19 cellular contexts compared by ENCODE assay signal in genomic region chr3:139122221-139122581, GRCh38.
DNase-seq lines count a peak whose midpoint lies in the region; ATAC-seq, FAIRE-seq and TF ChIP-seq lines count a peak whose summit lies in the region.
"Had no signal": no experiment of that assay in that cellular context is flagged by ENCODE, and none has a peak within 500 bp of the region (broad histone marks: within the 10 kb centered on the region; RNA-seq: fewer than 3 reads in every experiment).

No MANE protein-coding gene starts in this region.

- H3K4me2 ChIP-seq in HepG2 (ENCODE audit: low read depth, low read length) (no peak overlapping the region), hepatocyte (no peak overlapping the region)
- H3K4me2 ChIP-seq: PC-9 had no signal

- TF ChIP-seq EP300 in HepG2 (IDR thresholded peaks at IDR 0.05; ENCODE audit: low read depth in 2 of 2, low read length in 2 of 2) (no peak), HepG2 (CRISPR knock-in tag; IDR thresholded peaks at IDR 0.05; ENCODE audit: borderline replicate concordance) (no peak)

- peaks cover 2 to 22% (median 15%) of the 10 kb centered on the region in 4 donors for H3K4me1 ChIP-seq in liver (ENCODE audit: control insufficient read depth in 4 of 4, insufficient read depth in 4 of 4, low read length in 3 of 4)
- peaks cover 12% of the 10 kb centered on the region for H3K4me1 ChIP-seq in HepG2 (ENCODE audit: insufficient read depth, low read length)
- peaks cover 15% of the 10 kb centered on the region for H3K4me1 ChIP-seq in hepatocyte (ENCODE audit: insufficient read depth)
- H3K4me1 ChIP-seq in vagina = peaks cover 4% of the 10 kb centered on the region
- peaks cover 6% of the 10 kb centered on the region for H3K4me1 ChIP-seq in SJCRH30

- no peak for FAIRE-seq in HepG2 (lab: Jason Lieb, UNC)
- FAIRE-seq: GM12878, small intestine had no signal

- H3K36me3 ChIP-seq in liver (ENCODE audit: control insufficient read depth in 4 of 4, insufficient read depth in 3 of 4, low read depth in 1 of 4, low read length in 3 of 4) (no peaks in the 10 kb centered on the region), HepG2 (replicated peaks in 1 of 2; ENCODE audit: control insufficient read depth in 1 of 2, insufficient read depth in 2 of 2, low read length in 2 of 2) (no peaks in the 10 kb centered on the region), hepatocyte (replicated peaks; ENCODE audit: insufficient read depth, low read depth) (no peaks in the 10 kb centered on the region), vagina (no peaks in the 10 kb centered on the region), SJCRH30 (no peaks in the 10 kb centered on the region)

- H3K27me3 ChIP-seq in liver (ENCODE audit: control insufficient read depth in 4 of 4, insufficient read depth in 4 of 4, low read length in 3 of 4) (no peaks in the 10 kb centered on the region), HepG2 (ENCODE audit: control insufficient read depth in 1 of 2, insufficient read depth in 2 of 2, low read length in 2 of 2) (no peaks in the 10 kb centered on the region), hepatocyte (no peaks in the 10 kb centered on the region), vagina (no peaks in the 10 kb centered on the region), SJCRH30 (no peaks in the 10 kb centered on the region)

- no peak for ATAC-seq in HepG2
- ATAC-seq: GM12878 had no signal

- TF ChIP-seq CTCF in liver (IDR thresholded peaks at IDR 0.05; ENCODE audit: low read depth, low read length, missing input control) (no peak), HepG2 (CRISPR knock-in tag; IDR thresholded peaks at IDR 0.05) (no peak), hepatocyte (IDR thresholded peaks at IDR 0.05; ENCODE audit: poor library complexity) (no peak), vagina (IDR thresholded peaks at IDR 0.05) (no peak)

- intact Hi-C loops in HepG2 (cut with micrococcal nuclease; ENCODE audit: unreplicated experiment) (no loop called here), vagina (cut with DNase I) (no loop called here)

- POLR2A ChIA-PET in HepG2 (lab: Yijun Ruan, JAX) = no interaction called here

- no peak for DNase-seq in HepG2 (ENCODE audit: low spot score)
- DNase-seq in amniotic epithelial cell (ENCODE audit: low read depth) = peak; percentile 90
- no peak for DNase-seq in hepatocyte (ENCODE audit: low spot score)
- DNase-seq in vagina (ENCODE audit: extremely low spot score in 2 of 2) = peak in 1 of 2 donors; percentile 96
- no peak for DNase-seq in SJCRH30
- DNase-seq in NCI-H2081 treated with DMSO at 0.1 percent for 48 hours (lab: John Stamatoyannopoulos, UW) = no peak
- DNase-seq in activated naive CD4-positive, alpha-beta T cell treated with anti-CD3 and anti-CD28 coated beads, Interleukin-2, amount 50 U/mL, for 16 hours = no peak
- DNase-seq: ACHN; activated CD4-positive, CD25-positive, alpha-beta regulatory T cell; activated CD8-positive, alpha-beta memory T cell treated with anti-CD3 and anti-CD28 coated beads, Interleukin-2, amount 50 U/mL, for 48 hours; DMS153; NCI-H1930; NCI-H526 treated with DMSO at 0.1 percent for 48 hours; occipital lobe; PC-9 had no signal

- no peak for TF ChIP-seq POLR2A in HepG2 (IDR thresholded peaks at IDR 0.05; ENCODE audit: insufficient read depth in 1 of 2, low read depth in 2 of 2, low read length in 2 of 2)
- no peak for TF ChIP-seq POLR2A in vagina (IDR thresholded peaks at IDR 0.05)

- TF ChIP-seq RAD21 in liver (IDR thresholded peaks at IDR 0.05) = peak in 1 of 2 donors; percentile 22
- no peak for TF ChIP-seq RAD21 in HepG2 (CRISPR knock-in tag; IDR thresholded peaks at IDR 0.05)

- in situ Hi-C loops in HepG2 (cut with HindIII; ENCODE audit: extremely low pct_ligation_motif_present, low pct_unique_long_range_greater_than_20kb) = no loop called here

- no peak overlapping the region for H3K9ac ChIP-seq in liver (ENCODE audit: low read depth in 1 of 2, low read length in 2 of 2)
- H3K9ac ChIP-seq in HepG2 (ENCODE audit: insufficient read depth, low read depth, low read length) = no peak overlapping the region

- H3K4me3 ChIP-seq in liver (ENCODE audit: low read depth in 1 of 3, low read length in 3 of 3) (no peak overlapping the region), HepG2 (replicated peaks in 1 of 3; ENCODE audit: insufficient read depth in 1 of 3, low read depth in 2 of 3, low read length in 3 of 3) (no peak overlapping the region), hepatocyte (no peak overlapping the region), vagina (no peak overlapping the region), SJCRH30 (no peak overlapping the region)
- H3K4me3 ChIP-seq: GM12878, PC-9 had no signal

- no TSS peak for BruUV-seq in HepG2 (replicated peaks; lab: Mats Ljungman, UMichigan)

- no peaks in the 10 kb centered on the region for H3K9me2 ChIP-seq in hepatocyte (replicated peaks; ENCODE audit: insufficient read depth)

- no peaks in the 10 kb centered on the region for H4K20me1 ChIP-seq in HepG2 (ENCODE audit: insufficient read depth, low read length)
- no peaks in the 10 kb centered on the region for H4K20me1 ChIP-seq in hepatocyte (ENCODE audit: insufficient read depth, poor library complexity, severe bottlenecking)

- H3K9me3 ChIP-seq in liver (ENCODE audit: control insufficient read depth in 4 of 4, low read length in 3 of 4) (no peaks in the 10 kb centered on the region), HepG2 (ENCODE audit: low read length) (no peaks in the 10 kb centered on the region), hepatocyte (ENCODE audit: low read depth) (no peaks in the 10 kb centered on the region), vagina (no peaks in the 10 kb centered on the region), SJCRH30 (replicated peaks) (no peaks in the 10 kb centered on the region)

- 56% methylated on average over 3 of the region's 3 CpGs for WGBS in liver
- 29% methylated on average over 3 of the region's 3 CpGs for WGBS in HepG2 (ENCODE audit: low lambda C conversion rate)
- 92% methylated on average over 3 of the region's 3 CpGs for WGBS in hepatocyte (ENCODE audit: low lambda C conversion rate, missing lambda C conversion rate)

- H3K27ac ChIP-seq in liver (ENCODE audit: low read depth in 1 of 2, low read length in 2 of 2) (peak overlapping the region; percentile 44 to 67), HepG2 (ENCODE audit: extremely low read length, insufficient read depth, low read length) (no peak overlapping the region), hepatocyte (peak overlapping the region; percentile 75), vagina (peak overlapping the region; percentile 22), SJCRH30 (no peak overlapping the region)
- H3K27ac ChIP-seq: epithelial cell of prostate, PC-9 had no signal

- CTCF ChIA-PET in HepG2 (lab: Yijun Ruan, JAX; ENCODE audit: low intra/inter-chr PET ratio, low total read pairs) = no interaction called here

- H2AFZ ChIP-seq in HepG2 (ENCODE audit: low read length) (no peak overlapping the region), hepatocyte (no peak overlapping the region)
- H2AFZ ChIP-seq: PC-9 had no signal

- H3K79me2 ChIP-seq in HepG2 (ENCODE audit: insufficient read depth, low read length) (no peaks in the 10 kb centered on the region), hepatocyte (no peaks in the 10 kb centered on the region)

TF ChIP-seq in liver, 16 proteins besides CTCF, POLR2A, EP300 and RAD21 (continues in another document):
- TF ChIP-seq REST (IDR thresholded peaks at IDR 0.05) = peak; percentile 38

TF ChIP-seq in HepG2, 621 proteins besides CTCF, POLR2A, EP300 and RAD21:
- no peak for TF ChIP-seq DPF2 (CRISPR knock-in tag; IDR thresholded peaks at IDR 0.05; ENCODE audit: borderline replicate concordance, low read depth)
- no peak for TF ChIP-seq SAP130 (CRISPR knock-in tag; IDR thresholded peaks at IDR 0.05; ENCODE audit: low read depth)
- no peak for TF ChIP-seq NONO (IDR thresholded peaks at IDR 0.05)
- TF ChIP-seq NONO (CRISPR knock-in tag; conservative IDR thresholded peaks at IDR 0.05) = no peak
- TF ChIP-seq ZNF17 (CRISPR knock-in tag; IDR thresholded peaks at IDR 0.05) = no peak
- no peak for TF ChIP-seq ZC3H4 (CRISPR knock-in tag; IDR thresholded peaks at IDR 0.05; ENCODE audit: borderline replicate concordance)
- TF ChIP-seq ATF4 (CRISPR knock-in tag; IDR thresholded peaks at IDR 0.05) = no peak

Comparison
In these comparisons a context has a peak if more than half of its experiments do, and no peak if none do; other contexts are left out.
1. H3K27ac ChIP-seq: peak in liver (2 of 2), hepatocyte (single experiment) and vagina (single experiment); none in HepG2 (single experiment) and SJCRH30 (single experiment).